ENCODE assay signal across 1 cellular context in the genomic region with DNA sequence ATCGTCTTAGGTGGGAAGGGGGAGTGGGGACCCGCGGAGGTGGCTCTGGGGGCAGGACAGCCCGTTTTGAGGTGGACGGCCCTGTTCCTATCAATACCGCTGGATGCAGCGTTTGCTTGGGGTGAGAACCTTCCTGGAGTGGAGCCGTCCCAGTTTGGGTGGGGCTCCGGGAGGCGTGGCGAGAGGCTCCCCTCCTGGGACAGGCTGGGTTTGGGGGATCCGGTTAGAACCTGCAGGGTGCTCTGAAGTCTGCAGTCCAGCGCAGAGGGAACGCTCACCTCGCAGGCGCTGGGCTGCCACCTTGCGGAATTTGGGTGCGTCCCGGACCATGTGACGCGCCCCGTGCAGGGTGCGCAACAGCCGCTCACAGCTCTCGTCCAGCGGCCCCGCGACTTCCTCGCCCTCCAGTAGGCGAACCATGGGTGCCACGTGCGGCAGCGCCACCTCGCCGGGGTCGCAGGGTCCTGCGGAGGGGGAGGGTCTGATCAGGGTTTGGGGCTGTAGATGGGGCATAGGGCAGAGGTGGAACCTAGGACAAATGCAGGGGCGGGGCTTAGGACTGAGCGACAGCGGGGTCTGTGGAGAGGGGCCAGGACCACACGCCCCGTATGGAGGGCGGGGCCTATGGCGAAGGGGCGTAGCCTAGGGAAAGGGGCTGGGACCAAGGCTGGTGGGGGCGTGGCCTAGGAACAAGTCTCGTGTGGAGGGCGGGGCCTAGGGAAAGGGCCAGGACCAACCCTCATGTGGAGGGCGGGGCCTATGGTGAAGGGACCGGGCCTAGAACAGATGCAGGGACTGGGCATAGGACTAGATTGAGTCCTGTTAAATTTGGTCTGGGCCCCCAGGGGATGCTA.
A peak's percentile ranks its signal among the peaks of the same experiment; 100 is the strongest.
TF ChIP-seq lines count a peak whose summit lies in the region.

No MANE protein-coding gene starts in this region.

TF ChIP-seq in K562, 482 proteins besides CTCF, POLR2A, EP300 and RAD21 (continued from another document and continues in another):
- TF ChIP-seq, protein P1, sequence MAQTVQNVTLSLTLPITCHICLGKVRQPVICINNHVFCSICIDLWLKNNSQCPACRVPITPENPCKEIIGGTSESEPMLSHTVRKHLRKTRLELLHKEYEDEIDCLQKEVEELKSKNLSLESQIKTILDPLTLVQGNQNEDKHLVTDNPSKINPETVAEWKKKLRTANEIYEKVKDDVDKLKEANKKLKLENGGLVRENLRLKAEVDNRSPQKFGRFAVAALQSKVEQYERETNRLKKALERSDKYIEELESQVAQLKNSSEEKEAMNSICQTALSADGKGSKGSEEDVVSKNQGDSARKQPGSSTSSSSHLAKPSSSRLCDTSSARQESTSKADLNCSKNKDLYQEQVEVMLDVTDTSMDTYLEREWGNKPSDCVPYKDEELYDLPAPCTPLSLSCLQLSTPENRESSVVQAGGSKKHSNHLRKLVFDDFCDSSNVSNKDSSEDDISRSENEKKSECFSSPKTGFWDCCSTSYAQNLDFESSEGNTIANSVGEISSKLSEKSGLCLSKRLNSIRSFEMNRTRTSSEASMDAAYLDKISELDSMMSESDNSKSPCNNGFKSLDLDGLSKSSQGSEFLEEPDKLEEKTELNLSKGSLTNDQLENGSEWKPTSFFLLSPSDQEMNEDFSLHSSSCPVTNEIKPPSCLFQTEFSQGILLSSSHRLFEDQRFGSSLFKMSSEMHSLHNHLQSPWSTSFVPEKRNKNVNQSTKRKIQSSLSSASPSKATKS (CRISPR knock-in tag; IDR thresholded peaks at IDR 0.05) = no peak
- TF ChIP-seq TAL1 (IDR thresholded peaks at IDR 0.05) (no peak), SAFB (IDR thresholded peaks at IDR 0.05; ENCODE audit: borderline replicate concordance, low read depth, low read length) (no peak), FOXK1 (CRISPR knock-in tag; IDR thresholded peaks at IDR 0.05; ENCODE audit: borderline replicate concordance) (0 out of 2 replicates have a peak, but pooled peaks have one; percentile 36), KHSRP (IDR thresholded peaks at IDR 0.05) (no peak), ZNF57 (CRISPR knock-in tag; IDR thresholded peaks at IDR 0.05) (no peak), ZNF584 (CRISPR knock-in tag; IDR thresholded peaks at IDR 0.05; ENCODE audit: low read depth) (no peak), SRSF3 (IDR thresholded peaks at IDR 0.05; ENCODE audit: insufficient read depth, low read length) (no peak), ZC3H11A (IDR thresholded peaks at IDR 0.05; ENCODE audit: low read depth, low read length) (no peak), ZNF316 (IDR thresholded peaks at IDR 0.05) (no peak), CBX5 (IDR thresholded peaks at IDR 0.05; ENCODE audit: borderline replicate concordance, low read depth) (no peak), ZNF212 (CRISPR knock-in tag; IDR thresholded peaks at IDR 0.05) (no peak), SAFB2 (IDR thresholded peaks at IDR 0.05; ENCODE audit: borderline replicate concordance, low read depth, low read length, severe bottlenecking) (no peak), FIP1L1 (IDR thresholded peaks at IDR 0.05; ENCODE audit: low read depth, low read length, poor library complexity, severe bottlenecking) (peak; percentile 68), ARNT (IDR thresholded peaks at IDR 0.05) (no peak), ZNF699 (CRISPR knock-in tag; IDR thresholded peaks at IDR 0.05; ENCODE audit: insufficient replicate concordance) (no peak), POLR2AphosphoS5 (IDR thresholded peaks at IDR 0.05; ENCODE audit: control insufficient read depth, insufficient read depth, low read depth, low read length) (peak; percentile 48; the same call in 1 of the 2 replicates), U2AF2 (optimal IDR thresholded peaks at IDR 0.05; ENCODE audit: low read depth, low read length) (no peak), MYNN (IDR thresholded peaks at IDR 0.05) (peak; percentile 54; the same call in 1 of the 2 replicates), MYNN (CRISPR knock-in tag; IDR thresholded peaks at IDR 0.05) (no peak), NFE2L1 (tag; IDR thresholded peaks at IDR 0.05; ENCODE audit: borderline replicate concordance, low read depth) (no peak), GTF2A2 (tag; IDR thresholded peaks at IDR 0.05) (no peak), HNRNPK (IDR thresholded peaks at IDR 0.05; ENCODE audit: low read depth, low read length, poor library complexity, severe bottlenecking) (peak; percentile 17), SIRT6 (IDR thresholded peaks at IDR 0.05; ENCODE audit: low read depth, low read length) (no peak), CHD2 (IDR thresholded peaks at IDR 0.05; ENCODE audit: low read depth, low read length) (peak; percentile 72), EP400 (IDR thresholded peaks at IDR 0.05) (peak; percentile 98), TCF7L2 (IDR thresholded peaks at IDR 0.05; ENCODE audit: low read depth, low read length) (0 out of 2 replicates have a peak, but pooled peaks have one; percentile 21), SRSF1 (IDR thresholded peaks at IDR 0.05; ENCODE audit: low read depth, low read length) (no peak), FOXK2 (conservative IDR thresholded peaks at IDR 0.05 in 1 of 2, IDR thresholded peaks at IDR 0.05 in 1 of 2; ENCODE audit: low read depth in 2 of 2) (peak; percentile 91 to 94), KAT7 (CRISPR knock-in tag; IDR thresholded peaks at IDR 0.05; ENCODE audit: borderline replicate concordance) (peak; percentile 81; the same call in 1 of the 2 replicates), ZNF589 (CRISPR knock-in tag; IDR thresholded peaks at IDR 0.05; ENCODE audit: low read depth) (no peak), BDP1 (IDR thresholded peaks at IDR 0.05; ENCODE audit: insufficient read depth, insufficient read length) (no peak), TRIM24 (IDR thresholded peaks at IDR 0.05) (peak in 1 of 2 experiments; percentile 50; a peak in 1 of 4 replicates), CEBPB (tag; IDR thresholded peaks at IDR 0.05) (no peak), DNMT1 (IDR thresholded peaks at IDR 0.05) (no peak), CC2D1A (IDR thresholded peaks at IDR 0.05) (no peak; the same call in 1 of the 2 replicates), FOXP1 (CRISPR knock-in tag; IDR thresholded peaks at IDR 0.05) (peak; percentile 86; the same call in 1 of the 2 replicates), MAFK (IDR thresholded peaks at IDR 0.05; ENCODE audit: low read length) (no peak), SMARCA5 (IDR thresholded peaks at IDR 0.05) (peak; percentile 49; the same call in 1 of the 2 replicates), ZNF140 (CRISPR knock-in tag; IDR thresholded peaks at IDR 0.05) (no peak), MTA3 (IDR thresholded peaks at IDR 0.05; ENCODE audit: borderline replicate concordance) (peak; percentile 90), LCOR (CRISPR knock-in tag; IDR thresholded peaks at IDR 0.05) (peak; percentile 90), EZH2 (IDR thresholded peaks at IDR 0.05; ENCODE audit: borderline replicate concordance, low read depth, low read length) (no peak)
- TF ChIP-seq, protein P2, sequence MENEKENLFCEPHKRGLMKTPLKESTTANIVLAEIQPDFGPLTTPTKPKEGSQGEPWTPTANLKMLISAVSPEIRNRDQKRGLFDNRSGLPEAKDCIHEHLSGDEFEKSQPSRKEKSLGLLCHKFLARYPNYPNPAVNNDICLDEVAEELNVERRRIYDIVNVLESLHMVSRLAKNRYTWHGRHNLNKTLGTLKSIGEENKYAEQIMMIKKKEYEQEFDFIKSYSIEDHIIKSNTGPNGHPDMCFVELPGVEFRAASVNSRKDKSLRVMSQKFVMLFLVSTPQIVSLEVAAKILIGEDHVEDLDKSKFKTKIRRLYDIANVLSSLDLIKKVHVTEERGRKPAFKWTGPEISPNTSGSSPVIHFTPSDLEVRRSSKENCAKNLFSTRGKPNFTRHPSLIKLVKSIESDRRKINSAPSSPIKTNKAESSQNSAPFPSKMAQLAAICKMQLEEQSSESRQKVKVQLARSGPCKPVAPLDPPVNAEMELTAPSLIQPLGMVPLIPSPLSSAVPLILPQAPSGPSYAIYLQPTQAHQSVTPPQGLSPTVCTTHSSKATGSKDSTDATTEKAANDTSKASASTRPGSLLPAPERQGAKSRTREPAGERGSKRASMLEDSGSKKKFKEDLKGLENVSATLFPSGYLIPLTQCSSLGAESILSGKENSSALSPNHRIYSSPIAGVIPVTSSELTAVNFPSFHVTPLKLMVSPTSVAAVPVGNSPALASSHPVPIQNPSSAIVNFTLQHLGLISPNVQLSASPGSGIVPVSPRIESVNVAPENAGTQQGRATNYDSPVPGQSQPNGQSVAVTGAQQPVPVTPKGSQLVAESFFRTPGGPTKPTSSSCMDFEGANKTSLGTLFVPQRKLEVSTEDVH (IDR thresholded peaks at IDR 0.05; ENCODE audit: low read depth, partially characterized antibody) = peak; percentile 72
- TF ChIP-seq, protein P3, sequence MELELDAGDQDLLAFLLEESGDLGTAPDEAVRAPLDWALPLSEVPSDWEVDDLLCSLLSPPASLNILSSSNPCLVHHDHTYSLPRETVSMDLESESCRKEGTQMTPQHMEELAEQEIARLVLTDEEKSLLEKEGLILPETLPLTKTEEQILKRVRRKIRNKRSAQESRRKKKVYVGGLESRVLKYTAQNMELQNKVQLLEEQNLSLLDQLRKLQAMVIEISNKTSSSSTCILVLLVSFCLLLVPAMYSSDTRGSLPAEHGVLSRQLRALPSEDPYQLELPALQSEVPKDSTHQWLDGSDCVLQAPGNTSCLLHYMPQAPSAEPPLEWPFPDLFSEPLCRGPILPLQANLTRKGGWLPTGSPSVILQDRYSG (tag; conservative IDR thresholded peaks at IDR 0.05; ENCODE audit: low read depth) = no peak
- TF ChIP-seq, protein P4, sequence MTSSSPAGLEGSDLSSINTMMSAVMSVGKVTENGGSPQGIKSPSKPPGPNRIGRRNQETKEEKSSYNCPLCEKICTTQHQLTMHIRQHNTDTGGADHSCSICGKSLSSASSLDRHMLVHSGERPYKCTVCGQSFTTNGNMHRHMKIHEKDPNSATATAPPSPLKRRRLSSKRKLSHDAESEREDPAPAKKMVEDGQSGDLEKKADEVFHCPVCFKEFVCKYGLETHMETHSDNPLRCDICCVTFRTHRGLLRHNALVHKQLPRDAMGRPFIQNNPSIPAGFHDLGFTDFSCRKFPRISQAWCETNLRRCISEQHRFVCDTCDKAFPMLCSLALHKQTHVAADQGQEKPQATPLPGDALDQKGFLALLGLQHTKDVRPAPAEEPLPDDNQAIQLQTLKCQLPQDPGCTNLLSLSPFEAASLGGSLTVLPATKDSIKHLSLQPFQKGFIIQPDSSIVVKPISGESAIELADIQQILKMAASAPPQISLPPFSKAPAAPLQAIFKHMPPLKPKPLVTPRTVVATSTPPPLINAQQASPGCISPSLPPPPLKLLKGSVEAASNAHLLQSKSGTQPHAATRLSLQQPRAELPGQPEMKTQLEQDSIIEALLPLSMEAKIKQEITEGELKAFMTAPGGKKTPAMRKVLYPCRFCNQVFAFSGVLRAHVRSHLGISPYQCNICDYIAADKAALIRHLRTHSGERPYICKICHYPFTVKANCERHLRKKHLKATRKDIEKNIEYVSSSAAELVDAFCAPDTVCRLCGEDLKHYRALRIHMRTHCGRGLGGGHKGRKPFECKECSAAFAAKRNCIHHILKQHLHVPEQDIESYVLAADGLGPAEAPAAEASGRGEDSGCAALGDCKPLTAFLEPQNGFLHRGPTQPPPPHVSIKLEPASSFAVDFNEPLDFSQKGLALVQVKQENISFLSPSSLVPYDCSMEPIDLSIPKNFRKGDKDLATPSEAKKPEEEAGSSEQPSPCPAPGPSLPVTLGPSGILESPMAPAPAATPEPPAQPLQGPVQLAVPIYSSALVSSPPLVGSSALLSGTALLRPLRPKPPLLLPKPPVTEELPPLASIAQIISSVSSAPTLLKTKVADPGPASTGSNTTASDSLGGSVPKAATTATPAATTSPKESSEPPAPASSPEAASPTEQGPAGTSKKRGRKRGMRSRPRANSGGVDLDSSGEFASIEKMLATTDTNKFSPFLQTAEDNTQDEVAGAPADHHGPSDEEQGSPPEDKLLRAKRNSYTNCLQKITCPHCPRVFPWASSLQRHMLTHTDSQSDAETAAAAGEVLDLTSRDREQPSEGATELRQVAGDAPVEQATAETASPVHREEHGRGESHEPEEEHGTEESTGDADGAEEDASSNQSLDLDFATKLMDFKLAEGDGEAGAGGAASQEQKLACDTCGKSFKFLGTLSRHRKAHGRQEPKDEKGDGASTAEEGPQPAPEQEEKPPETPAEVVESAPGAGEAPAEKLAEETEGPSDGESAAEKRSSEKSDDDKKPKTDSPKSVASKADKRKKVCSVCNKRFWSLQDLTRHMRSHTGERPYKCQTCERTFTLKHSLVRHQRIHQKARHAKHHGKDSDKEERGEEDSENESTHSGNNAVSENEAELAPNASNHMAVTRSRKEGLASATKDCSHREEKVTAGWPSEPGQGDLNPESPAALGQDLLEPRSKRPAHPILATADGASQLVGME (CRISPR knock-in tag; IDR thresholded peaks at IDR 0.05) = 0 out of 2 replicates have a peak, but pooled peaks have one; percentile 24
- TF ChIP-seq, protein P5, sequence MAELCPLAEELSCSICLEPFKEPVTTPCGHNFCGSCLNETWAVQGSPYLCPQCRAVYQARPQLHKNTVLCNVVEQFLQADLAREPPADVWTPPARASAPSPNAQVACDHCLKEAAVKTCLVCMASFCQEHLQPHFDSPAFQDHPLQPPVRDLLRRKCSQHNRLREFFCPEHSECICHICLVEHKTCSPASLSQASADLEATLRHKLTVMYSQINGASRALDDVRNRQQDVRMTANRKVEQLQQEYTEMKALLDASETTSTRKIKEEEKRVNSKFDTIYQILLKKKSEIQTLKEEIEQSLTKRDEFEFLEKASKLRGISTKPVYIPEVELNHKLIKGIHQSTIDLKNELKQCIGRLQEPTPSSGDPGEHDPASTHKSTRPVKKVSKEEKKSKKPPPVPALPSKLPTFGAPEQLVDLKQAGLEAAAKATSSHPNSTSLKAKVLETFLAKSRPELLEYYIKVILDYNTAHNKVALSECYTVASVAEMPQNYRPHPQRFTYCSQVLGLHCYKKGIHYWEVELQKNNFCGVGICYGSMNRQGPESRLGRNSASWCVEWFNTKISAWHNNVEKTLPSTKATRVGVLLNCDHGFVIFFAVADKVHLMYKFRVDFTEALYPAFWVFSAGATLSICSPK (IDR thresholded peaks at IDR 0.05; ENCODE audit: borderline replicate concordance) = no peak
- TF ChIP-seq, protein P6, sequence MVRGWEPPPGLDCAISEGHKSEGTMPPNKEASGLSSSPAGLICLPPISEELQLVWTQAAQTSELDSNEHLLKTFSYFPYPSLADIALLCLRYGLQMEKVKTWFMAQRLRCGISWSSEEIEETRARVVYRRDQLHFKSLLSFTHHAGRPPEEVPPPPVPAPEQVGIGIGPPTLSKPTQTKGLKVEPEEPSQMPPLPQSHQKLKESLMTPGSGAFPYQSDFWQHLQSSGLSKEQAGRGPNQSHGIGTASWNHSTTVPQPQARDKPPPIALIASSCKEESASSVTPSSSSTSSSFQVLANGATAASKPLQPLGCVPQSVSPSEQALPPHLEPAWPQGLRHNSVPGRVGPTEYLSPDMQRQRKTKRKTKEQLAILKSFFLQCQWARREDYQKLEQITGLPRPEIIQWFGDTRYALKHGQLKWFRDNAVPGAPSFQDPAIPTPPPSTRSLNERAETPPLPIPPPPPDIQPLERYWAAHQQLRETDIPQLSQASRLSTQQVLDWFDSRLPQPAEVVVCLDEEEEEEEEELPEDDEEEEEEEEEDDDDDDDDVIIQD (CRISPR knock-in tag; IDR thresholded peaks at IDR 0.05) = no peak
- TF ChIP-seq, protein P7, sequence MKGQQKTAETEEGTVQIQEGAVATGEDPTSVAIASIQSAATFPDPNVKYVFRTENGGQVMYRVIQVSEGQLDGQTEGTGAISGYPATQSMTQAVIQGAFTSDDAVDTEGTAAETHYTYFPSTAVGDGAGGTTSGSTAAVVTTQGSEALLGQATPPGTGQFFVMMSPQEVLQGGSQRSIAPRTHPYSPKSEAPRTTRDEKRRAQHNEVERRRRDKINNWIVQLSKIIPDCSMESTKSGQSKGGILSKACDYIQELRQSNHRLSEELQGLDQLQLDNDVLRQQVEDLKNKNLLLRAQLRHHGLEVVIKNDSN (CRISPR knock-in tag; IDR thresholded peaks at IDR 0.05) = peak; percentile 98
